In the genomic region with DNA sequence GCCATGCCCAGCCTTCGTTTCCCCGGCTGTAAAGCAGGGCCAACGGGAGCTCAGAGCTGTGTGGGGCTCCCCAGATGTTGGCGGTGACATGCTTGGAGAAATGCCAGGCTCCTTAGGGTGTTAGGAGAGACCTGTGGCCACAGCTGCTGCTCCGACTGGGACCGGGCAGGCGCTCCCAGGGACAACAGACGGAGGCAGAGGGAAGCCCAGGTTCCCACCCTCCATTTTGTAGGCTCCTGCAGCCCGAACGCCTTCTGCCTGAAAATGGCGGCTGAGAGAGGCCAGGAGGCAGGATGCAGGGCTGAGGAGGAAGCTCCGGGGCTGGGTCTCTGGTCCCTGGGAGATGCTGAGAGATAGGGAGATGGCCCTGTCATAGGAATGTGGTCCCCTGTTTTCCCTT, we compare ENCODE assay signal across 24 cellular contexts. TPM values are rescaled to one million over a fixed set of nuclear protein-coding genes. Genes with fewer than 3 reads are reported as not detected.
A peak's percentile ranks its signal among the peaks of the same experiment; 100 is the strongest.
DNase-seq lines count a peak whose midpoint lies in the region; ATAC-seq, FAIRE-seq and TF ChIP-seq lines count a peak whose summit lies in the region.
"Had no signal": no experiment of that assay in that cellular context is flagged by ENCODE, and none has a peak within 500 bp of the region (broad histone marks: within the 10 kb centered on the region; RNA-seq: fewer than 3 reads in every experiment).

No MANE protein-coding gene starts in this region.

- no peak for TF ChIP-seq POLR2A in H1 (IDR thresholded peaks at IDR 0.05; ENCODE audit: control extremely low read depth in 1 of 2, low read depth in 2 of 2, low read length in 2 of 2)

- intact Hi-C loops in CD8-positive, alpha-beta T cell (cut with DNase I, micrococcal nuclease): no loop called here

- H3K27me3 ChIP-seq in CD8-positive, alpha-beta T cell (ENCODE audit: insufficient read depth, low read length): no peaks in the 10 kb centered on the region
- H3K27me3 ChIP-seq in H1 (replicated peaks in 1 of 4; ENCODE audit: control insufficient read depth in 3 of 4, extremely low read depth in 1 of 4, insufficient read depth in 3 of 4, low read length in 3 of 4): no peaks in the 10 kb centered on the region; a peak in 1 of 7 replicates
- H3K27me3 ChIP-seq: BE2C, esophagus squamous epithelium, gastroesophageal sphincter, suprapubic skin had no signal

- no peaks in the 10 kb centered on the region for H3K9me3 Mint-ChIP-seq in CD8-positive, alpha-beta T cell
- H3K9me3 Mint-ChIP-seq in activated T-cell treated with anti-CD3 and anti-CD28 coated beads, Interleukin-2, amount 50 U/mL, for 72 hours: no peaks in the 10 kb centered on the region

- H3K9ac ChIP-seq in H1 (replicated peaks in 1 of 4; ENCODE audit: extremely low read depth in 1 of 4, low read depth in 3 of 4, low read length in 3 of 4): no peak overlapping the region

- no peak overlapping the region for H3K4me2 ChIP-seq in H1 (ENCODE audit: insufficient read depth in 1 of 2, low read depth in 2 of 2, low read length in 2 of 2)

- no peak for TF ChIP-seq CTCF in CD8-positive, alpha-beta T cell (IDR thresholded peaks at IDR 0.05)
- TF ChIP-seq CTCF in H1 (IDR thresholded peaks at IDR 0.05; ENCODE audit: control extremely low read depth in 1 of 3, insufficient read depth in 1 of 3, low read depth in 1 of 3, low read length in 3 of 3): no peak

- no peak for FAIRE-seq in H1 (lab: Jason Lieb, UNC)
- FAIRE-seq: A204.1, astrocyte, HepG2, kidney, TTC549 had no signal

- peaks cover 95% of the 10 kb centered on the region for H3K4me1 ChIP-seq in CD8-positive, alpha-beta T cell (ENCODE audit: insufficient read depth, low read length)
- no peaks in the 10 kb centered on the region for H3K4me1 ChIP-seq in H1 (replicated peaks in 1 of 4; ENCODE audit: control insufficient read depth in 3 of 4, insufficient read depth in 4 of 4, low read length in 3 of 4)
- H3K4me1 ChIP-seq: BE2C, gastroesophageal sphincter, suprapubic skin had no signal

- no peak overlapping the region for H3K18ac ChIP-seq in H1 (ENCODE audit: extremely low read depth, low read length)

- H3K36me3 ChIP-seq in CD8-positive, alpha-beta T cell (ENCODE audit: insufficient read depth, low read length): peaks cover 10% of the 10 kb centered on the region
- H3K36me3 ChIP-seq in H1 (ENCODE audit: control insufficient read depth in 2 of 4, insufficient read depth in 4 of 4, low read length in 3 of 4): no peaks in the 10 kb centered on the region
- H3K36me3 ChIP-seq: BE2C, esophagus squamous epithelium, gastroesophageal sphincter, suprapubic skin had no signal

- no peaks in the 10 kb centered on the region for H3K23me2 ChIP-seq in H1 (ENCODE audit: low read depth, low read length)

- TF ChIP-seq EP300 in H1 (IDR thresholded peaks at IDR 0.05; ENCODE audit: borderline replicate concordance in 1 of 2, low read depth in 2 of 2, low read length in 2 of 2): no peak

- no peaks in the 10 kb centered on the region for H3K79me2 ChIP-seq in H1 (ENCODE audit: control insufficient read depth in 1 of 2, insufficient read depth in 2 of 2, low read length in 2 of 2)

- no peaks in the 10 kb centered on the region for H3K79me1 ChIP-seq in H1 (ENCODE audit: low read depth, low read length)

- POLR2A ChIA-PET in CD8-positive, alpha-beta T cell (lab: Charles Lee): interaction anchor here (1.0 to 2.0 kb wide), 6 partner anchors 10 to 132 kb away, joined by 3 to 7 read pairs (median 4); no protein-coding TSS in a partner anchor
- POLR2A ChIA-PET in H1 (lab: Charles Lee; ENCODE audit: partially characterized antibody): no interaction called here

- no peak overlapping the region for H3K56ac ChIP-seq in H1 (replicated peaks; ENCODE audit: insufficient read length, low read depth, low read length)

- WGBS in H1 (ENCODE audit: extremely low coverage in 1 of 2, insufficient coverage in 1 of 2, insufficient read length in 1 of 2, insufficient replicate concordance in 2 of 2, low coverage in 1 of 2, low lambda C conversion rate in 2 of 2, missing lambda C conversion rate in 1 of 2), 2 experiments: 87% methylated on average over 11 of the region's 12 CpGs; no CpG with 5 or more reads in 1 of the 2 experiments

- H4K91ac ChIP-seq in H1 (replicated peaks; ENCODE audit: insufficient read length, low read length): no peak overlapping the region

- CTCF ChIA-PET in CD8-positive, alpha-beta T cell (lab: Charles Lee): interaction anchor here (0.7 to 1.2 kb wide), 2 partner anchors 14 to 29 kb away, joined by 3 read pairs; no protein-coding TSS in a partner anchor
- CTCF ChIA-PET in H1 (lab: Charles Lee; ENCODE audit: partially characterized antibody): interaction anchor here (1.0 to 2.0 kb wide), 4 partner anchors 10 to 147 kb away, joined by 3 to 9 read pairs (median 4); a partner anchor contains a TSS

- H4K20me1 ChIP-seq in H1 (replicated peaks in 1 of 2; ENCODE audit: control insufficient read depth in 1 of 2, insufficient read depth in 2 of 2, low read length in 2 of 2): no peaks in the 10 kb centered on the region

- H3K14ac ChIP-seq in H1 (ENCODE audit: insufficient read length): no peak overlapping the region

- peak; percentile 62 for DNase-seq in activated CD4-positive, alpha-beta T cell treated with anti-CD3 and anti-CD28 coated beads for 48 hours
- no peak for DNase-seq in activated CD4-positive, alpha-beta T cell treated with anti-CD3 and anti-CD28 coated beads for 1 hour
- DNase-seq in CD8-positive, alpha-beta T cell: no peak
- DNase-seq in activated T-cell treated with anti-CD3 and anti-CD28 coated beads, Interleukin-2, amount 50 U/mL, for 72 hours: no peak
- DNase-seq in H1 (ENCODE audit: low read depth in 1 of 2, low spot score in 2 of 2): no peak
- DNase-seq in Ammon's horn (ENCODE audit: low spot score): no peak
- DNase-seq: BE2C; effector CD8-positive, alpha-beta T cell; esophagus squamous epithelium; kidney; NCI-H1417; NCI-H510A treated with DMSO at 0.1 percent for 48 hours; nucleus accumbens; retina; stimulated activated CD4-positive, alpha-beta T cell treated with anti-CD3 and anti-CD28 coated beads, Interleukin-12 subunit alpha, Interleukin-12 subunit beta, amount 100 ng/mL, for 4 hours had no signal

- H2AK5ac ChIP-seq in H1 (ENCODE audit: low read depth, low read length): no peak overlapping the region

- H2BK120ac ChIP-seq in H1 (replicated peaks; ENCODE audit: low read depth, low read length): no peak overlapping the region

- no peak overlapping the region for H3K4ac ChIP-seq in H1 (replicated peaks; ENCODE audit: insufficient read length, low read depth, low read length)

- no peaks in the 10 kb centered on the region for H3K27me3 Mint-ChIP-seq in CD8-positive, alpha-beta T cell (ENCODE audit: low read depth)
- no peaks in the 10 kb centered on the region for H3K27me3 Mint-ChIP-seq in activated T-cell treated with anti-CD3 and anti-CD28 coated beads, Interleukin-2, amount 50 U/mL, for 72 hours (ENCODE audit: low read depth)

- no peak for ATAC-seq in CD8-positive, alpha-beta T cell
- ATAC-seq in activated T-cell treated with anti-CD3 and anti-CD28 coated beads, Interleukin-2, amount 50 U/mL, for 72 hours (replicated peaks in 1 of 2): no peak
- ATAC-seq in HG02623 (IDR thresholded peaks at IDR 0.05; ENCODE audit: unreplicated experiment) (no peak), GM18907 (IDR thresholded peaks at IDR 0.05; ENCODE audit: unreplicated experiment) (no peak)
- ATAC-seq: gastroesophageal sphincter, HepG2 had no signal

- no peak overlapping the region for H2BK12ac ChIP-seq in H1 (ENCODE audit: low read depth, low read length)

- no peak overlapping the region for H3K23ac ChIP-seq in H1 (ENCODE audit: insufficient read length)

- no peak overlapping the region for H3K4me3 ChIP-seq in CD8-positive, alpha-beta T cell (ENCODE audit: low read depth, low read length)
- no peak overlapping the region for H3K4me3 ChIP-seq in H1 (ENCODE audit: extremely low read depth in 1 of 4, insufficient read depth in 2 of 4, low read depth in 3 of 4, low read length in 4 of 4)
- H3K4me3 ChIP-seq: esophagus squamous epithelium, gastroesophageal sphincter, suprapubic skin had no signal

- 0 out of 2 replicates have a peak overlapping the region, but pooled peaks have one; percentile 44 for H2AFZ ChIP-seq in H1 (ENCODE audit: low read length)

- H2BK15ac ChIP-seq in H1 (ENCODE audit: low read length): no peak overlapping the region

- H3K27ac Mint-ChIP-seq in CD8-positive, alpha-beta T cell: peak overlapping the region; percentile 91
- peak overlapping the region; percentile 92 for H3K27ac Mint-ChIP-seq in activated T-cell treated with anti-CD3 and anti-CD28 coated beads, Interleukin-2, amount 50 U/mL, for 72 hours

- H4K8ac ChIP-seq in H1 (ENCODE audit: extremely low read depth, insufficient read depth, low read length): no peak overlapping the region

- TF ChIP-seq RAD21 in H1 (IDR thresholded peaks at IDR 0.05 in 1 of 2, conservative IDR thresholded peaks at IDR 0.05 in 1 of 2; ENCODE audit: low read depth in 2 of 2, low read length in 2 of 2): no peak

- H3K27ac ChIP-seq in CD8-positive, alpha-beta T cell (ENCODE audit: low read depth, low read length): no peak overlapping the region
- no peak overlapping the region for H3K27ac ChIP-seq in H1 (ENCODE audit: low read depth, low read length)
- H3K27ac ChIP-seq: esophagus squamous epithelium, gastroesophageal sphincter, suprapubic skin had no signal

- H2BK20ac ChIP-seq in H1 (ENCODE audit: low read length): no peak overlapping the region

- H3K9me3 ChIP-seq in CD8-positive, alpha-beta T cell (ENCODE audit: low read length): no peaks in the 10 kb centered on the region
- H3K9me3 ChIP-seq in H1 (ENCODE audit: insufficient read depth in 2 of 2, low read depth in 1 of 2, low read length in 1 of 2): no peaks in the 10 kb centered on the region
- H3K9me3 ChIP-seq: BE2C, esophagus squamous epithelium, gastroesophageal sphincter, suprapubic skin had no signal

- peaks cover 96% of the 10 kb centered on the region for H3K4me1 Mint-ChIP-seq in CD8-positive, alpha-beta T cell (ENCODE audit: low read depth)
- peaks cover 100% of the 10 kb centered on the region for H3K4me1 Mint-ChIP-seq in activated T-cell treated with anti-CD3 and anti-CD28 coated beads, Interleukin-2, amount 50 U/mL, for 72 hours (ENCODE audit: low read depth)

- H2BK5ac ChIP-seq in H1 (ENCODE audit: low read depth, low read length): no peak overlapping the region

- no peak overlapping the region for H4K5ac ChIP-seq in H1 (ENCODE audit: insufficient read length, low read depth, low read length)

- peaks cover 74% of the 10 kb centered on the region for H3K36me3 Mint-ChIP-seq in CD8-positive, alpha-beta T cell
- H3K36me3 Mint-ChIP-seq in activated T-cell treated with anti-CD3 and anti-CD28 coated beads, Interleukin-2, amount 50 U/mL, for 72 hours (ENCODE audit: insufficient read depth in 2 of 2): peaks cover 19 to 48% of the 10 kb centered on the region in 2 donors

- peak overlapping the region; percentile 50 for H3K4me3 Mint-ChIP-seq in CD8-positive, alpha-beta T cell
- peak overlapping the region; percentile 79 to 98 for H3K4me3 Mint-ChIP-seq in activated T-cell treated with anti-CD3 and anti-CD28 coated beads, Interleukin-2, amount 50 U/mL, for 72 hours

RNA-seq across cellular contexts. Expression of a gene that starts 10.0 kb away (rescaled TPM):
- 100 to 1,000 TPM; 765 to 793 TPM for total RNA-seq in CD8-positive, alpha-beta T cell
- total RNA-seq in activated T-cell treated with anti-CD3 and anti-CD28 coated beads, Interleukin-2, amount 50 U/mL, for 72 hours: 100 to 1,000 TPM; 298 to 313 TPM
- total RNA-seq in H1 (2021; fragmentation: NEBNext Ultra II Directional; extraction: Animal tissue kit (Norgen Biotek cat#: 25700)): 0.19 TPM in 1 of 2 replicates, not detected in the other
- polyA plus RNA-seq in H1 (2011; rRNA removed): 0.03 TPM in 2 replicates
- not detected for polyA plus RNA-seq in H1 (2011; cell fraction: cytosol; rRNA removed)
- 0.30 TPM for polyA plus RNA-seq in H1 (2011; cell fraction: nucleus; rRNA removed)
- polyA plus RNA-seq in H1 (2012, experiment 1 of 2): 0.11 to 0.62 TPM in 2 of 4 replicates, not detected in the others
- polyA plus RNA-seq in H1 (2012, experiment 2 of 2): not detected
- polyA plus RNA-seq in H1 (2013, experiment 1 of 2): 0.08 TPM
- 0.04 TPM for polyA plus RNA-seq in H1 (2013, experiment 2 of 2)
- polyA minus RNA-seq in H1 (2011; rRNA and poly(A)+ RNA removed): 0.06 TPM in 1 of 2 replicates, not detected in the other
- not detected for polyA minus RNA-seq in H1 (2011; cell fraction: cytosol; rRNA and poly(A)+ RNA removed)
- polyA minus RNA-seq in H1 (2011; cell fraction: nucleus; rRNA and poly(A)+ RNA removed): not detected
- total RNA-seq: HepG2, lung microvascular endothelial cell had no signal
- polyA plus RNA-seq: HepG2 had no signal

RNA-seq across cellular contexts. Expression of a gene that starts 29.5 kb away (rescaled TPM):
- total RNA-seq in CD8-positive, alpha-beta T cell: 1 to 10 TPM; 6.3 to 9.0 TPM
- total RNA-seq in activated T-cell treated with anti-CD3 and anti-CD28 coated beads, Interleukin-2, amount 50 U/mL, for 72 hours: 1 to 10 TPM; 3.5 to 4.1 TPM
- 25.8 and 33.7 TPM in 2 replicates for total RNA-seq in H1 (2021; fragmentation: NEBNext Ultra II Directional; extraction: Animal tissue kit (Norgen Biotek cat#: 25700))
- 31.0 and 36.4 TPM in 2 replicates for polyA plus RNA-seq in H1 (2011; rRNA removed)
- 21.3 TPM for polyA plus RNA-seq in H1 (2011; cell fraction: cytosol; rRNA removed)
- polyA plus RNA-seq in H1 (2011; cell fraction: nucleus; rRNA removed): 34.6 TPM
- 23.0 to 39.6 TPM (median 34.9 TPM) in 4 replicates for polyA plus RNA-seq in H1 (2012, experiment 1 of 2)
- polyA plus RNA-seq in H1 (2012, experiment 2 of 2): 42.7 TPM
- 52.8 TPM for polyA plus RNA-seq in H1 (2013, experiment 1 of 2)
- polyA plus RNA-seq in H1 (2013, experiment 2 of 2): 59.9 TPM
- polyA minus RNA-seq in H1 (2011; rRNA and poly(A)+ RNA removed): 32.4 and 38.1 TPM in 2 replicates
- 23.1 TPM for polyA minus RNA-seq in H1 (2011; cell fraction: cytosol; rRNA and poly(A)+ RNA removed)
- polyA minus RNA-seq in H1 (2011; cell fraction: nucleus; rRNA and poly(A)+ RNA removed): 32.3 TPM

RNA-seq across cellular contexts. Expression of a gene that starts 57.3 kb away (rescaled TPM):
- total RNA-seq in CD8-positive, alpha-beta T cell: not detected
- 1 to 10 TPM; 2.4 to 3.5 TPM for total RNA-seq in activated T-cell treated with anti-CD3 and anti-CD28 coated beads, Interleukin-2, amount 50 U/mL, for 72 hours
- total RNA-seq in H1 (2021; fragmentation: NEBNext Ultra II Directional; extraction: Animal tissue kit (Norgen Biotek cat#: 25700)): 97.9 and 98.2 TPM in 2 replicates
- polyA plus RNA-seq in H1 (2011; rRNA removed): 46.6 and 69.0 TPM in 2 replicates
- polyA plus RNA-seq in H1 (2011; cell fraction: cytosol; rRNA removed): 65.5 TPM
- 453 TPM for polyA plus RNA-seq in H1 (2011; cell fraction: nucleus; rRNA removed)
- polyA plus RNA-seq in H1 (2012, experiment 1 of 2): 77.1 to 107 TPM (median 96.0 TPM) in 4 replicates
- polyA plus RNA-seq in H1 (2012, experiment 2 of 2): 39.7 TPM
- 99.5 TPM for polyA plus RNA-seq in H1 (2013, experiment 1 of 2)
- 89.8 TPM for polyA plus RNA-seq in H1 (2013, experiment 2 of 2)
- 26.2 and 27.0 TPM in 2 replicates for polyA minus RNA-seq in H1 (2011; rRNA and poly(A)+ RNA removed)
- 53.9 TPM for polyA minus RNA-seq in H1 (2011; cell fraction: cytosol; rRNA and poly(A)+ RNA removed)
- polyA minus RNA-seq in H1 (2011; cell fraction: nucleus; rRNA and poly(A)+ RNA removed): 103 TPM

Comparison
In these comparisons a context has a peak if more than half of its experiments do, and no peak if none do; other contexts are left out.
1. RNA of a gene that starts 10.0 kb away (total RNA-seq): 765 to 793 TPM in CD8-positive, alpha-beta T cell and 298 to 313 TPM in activated T-cell treated with anti-CD3 and anti-CD28 coated beads, Interleukin-2, amount 50 U/mL, for 72 hours; 0.19 TPM in H1; every median in the first group is over 100 times any median in the second.
2. RNA of a gene that starts 57.3 kb away (total RNA-seq): 97.9 to 98.2 TPM in H1; 2.4 to 3.5 TPM in activated T-cell treated with anti-CD3 and anti-CD28 coated beads, Interleukin-2, amount 50 U/mL, for 72 hours and not detected in CD8-positive, alpha-beta T cell; every median in the first group is over 10 times any median in the second.